ENCODE assay signal across 8 cellular contexts in the genomic region with DNA sequence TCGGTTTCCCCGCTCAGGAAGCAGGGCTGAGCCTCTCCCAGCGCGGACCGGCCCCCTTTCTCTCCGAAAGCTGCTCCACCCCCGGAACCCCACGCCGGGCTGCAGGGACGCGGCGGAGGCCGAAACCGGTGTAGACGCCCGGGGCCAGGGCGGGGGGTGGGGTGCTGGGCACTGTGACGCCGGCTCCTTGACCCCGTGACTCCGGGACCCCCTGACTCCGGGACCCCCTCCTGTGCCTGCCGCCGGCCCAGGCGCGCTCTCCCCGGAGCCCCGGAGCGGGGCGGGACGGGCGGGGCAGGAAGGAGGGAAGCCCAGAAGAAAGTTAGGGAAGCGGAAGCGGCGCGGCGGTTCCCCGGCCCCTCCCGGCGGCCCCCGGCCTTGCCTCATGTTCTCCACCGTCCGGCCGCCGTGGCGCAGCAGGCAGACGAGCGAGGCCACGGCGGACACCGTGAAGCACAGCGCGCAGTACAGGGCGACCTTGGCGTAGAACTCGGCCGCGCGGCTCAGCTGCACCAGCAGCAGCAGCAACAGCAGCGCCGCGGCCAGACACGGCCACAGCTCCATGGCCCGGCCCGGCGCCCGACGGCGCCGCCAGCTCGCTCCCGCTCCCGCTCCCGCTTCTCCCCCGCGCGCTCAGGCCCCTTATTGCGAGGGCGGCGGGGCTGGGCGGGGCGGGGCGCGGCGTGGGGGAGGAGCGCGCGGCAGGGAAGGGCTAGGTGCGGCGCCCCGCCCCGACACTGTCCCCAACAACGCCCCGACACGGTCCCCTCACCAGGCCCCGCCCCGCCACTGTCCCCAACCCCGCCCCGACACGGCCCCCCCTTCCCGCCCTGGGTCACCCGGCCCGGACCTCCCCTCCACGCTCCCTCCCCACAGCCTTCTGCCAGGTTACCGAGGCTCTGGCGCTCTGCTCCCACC. TPM values are rescaled to one million over a fixed set of nuclear protein-coding genes. Genes with fewer than 3 reads are reported as not detected.
DNase-seq lines count a peak whose midpoint lies in the region; ATAC-seq, FAIRE-seq and TF ChIP-seq lines count a peak whose summit lies in the region.

A gene (minus strand): TSS at position 664 of the 918 bp plus-strand sequence. CDS start 100 bp downstream, at position 564.

- ATAC-seq in foreskin keratinocyte (peak; percentile 35), upper lobe of right lung (peak; percentile 87)

- H3K4me1 Mint-ChIP-seq in osteocyte (ENCODE audit: unreplicated experiment), result peaks cover 7% of the 10 kb centered on the region

- no peak for TF ChIP-seq CTCF in HL-60 (IDR thresholded peaks at IDR 0.05; ENCODE audit: insufficient read depth, low read length)
- no peak for TF ChIP-seq CTCF in foreskin keratinocyte (conservative IDR thresholded peaks at IDR 0.05)
- TF ChIP-seq CTCF in osteocyte (IDR thresholded peaks at IDR 0.05), result no peak
- no peak for TF ChIP-seq CTCF in upper lobe of right lung (IDR thresholded peaks at IDR 0.05)

- DNase-seq in SIG-M5 treated with dmso at 0.1 percent for 504 hours (lab: John Stamatoyannopoulos, UW; ENCODE audit: unreplicated experiment) (peak; percentile 70), SIG-M5 (lab: John Stamatoyannopoulos, UW) (no peak), HL-60 (ENCODE audit: low read depth in 1 of 2, low spot score in 1 of 2) (peak; percentile 74 to 82), RCC 7860 (ENCODE audit: low spot score) (peak; percentile 48), foreskin keratinocyte (peak in 1 of 2 donors; percentile 27), osteocyte (ENCODE audit: extremely low spot score, unreplicated experiment) (no peak), upper lobe of right lung (peak; percentile 94)
- DNase-seq in activated T-helper 9 cell treated with anti-CD3 and anti-CD28 coated beads, Interleukin-2, amount 50 U/mL, for 16 hours (ENCODE audit: low read depth), result peak; percentile 47

- no peaks in the 10 kb centered on the region for H3K4me1 ChIP-seq in foreskin keratinocyte
- H3K4me1 ChIP-seq in upper lobe of right lung, result peaks cover 36% of the 10 kb centered on the region

- H3K9me3 Mint-ChIP-seq in osteocyte (ENCODE audit: unreplicated experiment), result no peaks in the 10 kb centered on the region

- H3K27ac Mint-ChIP-seq in osteocyte (ENCODE audit: unreplicated experiment), result peak within 1 kb of the TSS; percentile 54

- intact Hi-C loops in upper lobe of right lung (cut with DNase I), result no loop called here

- no peaks in the 10 kb centered on the region for H3K27me3 ChIP-seq in HL-60 (ENCODE audit: insufficient read depth, poor library complexity, severe bottlenecking)
- H3K27me3 ChIP-seq in foreskin keratinocyte, result peaks cover 11% of the 10 kb centered on the region
- no peaks in the 10 kb centered on the region for H3K27me3 ChIP-seq in upper lobe of right lung

- H3K27ac ChIP-seq in HL-60 (replicated peaks) (peak within 1 kb of the TSS; percentile 92), foreskin keratinocyte (peak within 1 kb of the TSS; percentile 74), upper lobe of right lung (peak within 1 kb of the TSS; percentile 92)

- H3K4me3 ChIP-seq in HL-60 (replicated peaks; ENCODE audit: insufficient read depth, low read length), result peak within 1 kb of the TSS; percentile 90
- peak within 1 kb of the TSS; percentile 93 for H3K4me3 ChIP-seq in upper lobe of right lung

- FAIRE-seq in RCC 7860 (lab: Jason Lieb, UNC), result no peak

- H3K27me3 Mint-ChIP-seq in osteocyte (ENCODE audit: unreplicated experiment), result no peaks in the 10 kb centered on the region

- H3K36me3 Mint-ChIP-seq in osteocyte (ENCODE audit: unreplicated experiment), result no peaks in the 10 kb centered on the region

- H3K36me3 ChIP-seq in upper lobe of right lung, result no peaks in the 10 kb centered on the region

- H3K9me3 ChIP-seq in upper lobe of right lung, result no peaks in the 10 kb centered on the region

- H3K4me3 Mint-ChIP-seq in osteocyte (ENCODE audit: unreplicated experiment), result peak within 1 kb of the TSS; percentile 81

RNA-seq across cellular contexts. Expression of the gene that starts here (rescaled TPM):
- total RNA-seq in foreskin keratinocyte (38.1 and 41.9 TPM in 2 replicates), osteocyte (34.4 and 36.4 TPM in 2 replicates), upper lobe of right lung (117 TPM)
- 61.5 and 75.3 TPM in 2 replicates for polyA plus RNA-seq in foreskin keratinocyte

Comparison
In these comparisons a context has a peak if more than half of its experiments do, and no peak if none do; other contexts are left out.
1. DNase-seq: peak in SIG-M5 treated with dmso at 0.1 percent for 504 hours (single experiment), HL-60 (2 of 2), RCC 7860 (single experiment), activated T-helper 9 cell treated with anti-CD3 and anti-CD28 coated beads, Interleukin-2, amount 50 U/mL, for 16 hours (single experiment) and upper lobe of right lung (single experiment); none in SIG-M5 (single experiment) and osteocyte (single experiment).
2. Peak in every context shown above with its lines, with median percentiles within 50 percentile points of each other: H3K27ac ChIP-seq.